10 cellular contexts compared by ENCODE assay signal in genomic region chr18:22683196-22683676, GRCh38.
A peak's percentile ranks its signal among the peaks of the same experiment; 100 is the strongest.
DNase-seq lines count a peak whose midpoint lies in the region; ATAC-seq and TF ChIP-seq lines count a peak whose summit lies in the region.
"Had no signal": no experiment of that assay in that cellular context is flagged by ENCODE, and none has a peak within 500 bp of the region (broad histone marks: within the 10 kb centered on the region; RNA-seq: fewer than 3 reads in every experiment).

No MANE protein-coding gene starts in this region.

- peak overlapping the region; percentile 56 for H3K4me3 Mint-ChIP-seq in Calu3 (ENCODE audit: low read depth, unreplicated experiment)
- H3K4me3 Mint-ChIP-seq in T-cell: no peak overlapping the region
- no peak overlapping the region for H3K4me3 Mint-ChIP-seq in activated CD8-positive, alpha-beta T cell treated with anti-CD3 and anti-CD28 coated beads, Interleukin-2, amount 10 ng/mL, durations not matched to agents 7 days and 5 days

- H3K27me3 Mint-ChIP-seq in Calu3 (ENCODE audit: unreplicated experiment) (no peaks in the 10 kb centered on the region), T-cell (peaks cover 7 to 10% of the 10 kb centered on the region in 2 donors)
- H3K27me3 Mint-ChIP-seq in activated CD8-positive, alpha-beta T cell treated with anti-CD3 and anti-CD28 coated beads, Interleukin-2, amount 10 ng/mL, durations not matched to agents 7 days and 5 days (ENCODE audit: low read depth): peaks cover 2% of the 10 kb centered on the region

- intact Hi-C loops in Calu3 (cut with micrococcal nuclease; ENCODE audit: unreplicated experiment): no loop called here

- H3K36me3 Mint-ChIP-seq in Calu3 (ENCODE audit: insufficient read depth, unreplicated experiment): peaks cover 10% of the 10 kb centered on the region
- no peaks in the 10 kb centered on the region for H3K36me3 Mint-ChIP-seq in T-cell
- no peaks in the 10 kb centered on the region for H3K36me3 Mint-ChIP-seq in activated CD8-positive, alpha-beta T cell treated with anti-CD3 and anti-CD28 coated beads, Interleukin-2, amount 10 ng/mL, durations not matched to agents 7 days and 5 days (ENCODE audit: low read depth)

- no peak for TF ChIP-seq POLR2A in erythroblast (IDR thresholded peaks at IDR 0.05; ENCODE audit: low read length)

- no peaks in the 10 kb centered on the region for H3K9me3 Mint-ChIP-seq in Calu3 (ENCODE audit: low read depth, unreplicated experiment)
- no peaks in the 10 kb centered on the region for H3K9me3 Mint-ChIP-seq in T-cell
- H3K9me3 Mint-ChIP-seq in activated CD8-positive, alpha-beta T cell treated with anti-CD3 and anti-CD28 coated beads, Interleukin-2, amount 10 ng/mL, durations not matched to agents 7 days and 5 days (ENCODE audit: insufficient read depth): no peaks in the 10 kb centered on the region

- no TSS peak for BruUV-seq in Calu3 (replicated peaks; lab: Mats Ljungman, UMichigan)

- DNase-seq in Calu3: peak; percentile 90
- peak; percentile 78 for DNase-seq in NCI-H69 (lab: John Stamatoyannopoulos, UW)
- DNase-seq in non-pigmented ciliary epithelial cell (ENCODE audit: low read depth): peak; percentile 81
- no peak for DNase-seq in erythroblast (lab: John Stamatoyannopoulos, UW)
- DNase-seq in T-cell: no peak
- no peak for DNase-seq in activated CD8-positive, alpha-beta T cell treated with anti-CD3 and anti-CD28 coated beads, Interleukin-2, amount 10 ng/mL, durations not matched to agents 7 days and 5 days
- DNase-seq: activated naive CD4-positive, alpha-beta T cell had no signal

- peak; percentile 23 for ATAC-seq in esophagus mucosa
- no peak for ATAC-seq in GM19467 (IDR thresholded peaks at IDR 0.05; ENCODE audit: unreplicated experiment)
- no peak for ATAC-seq in T-cell (replicated peaks in 1 of 4)
- no peak for ATAC-seq in activated CD8-positive, alpha-beta T cell treated with anti-CD3 and anti-CD28 coated beads, Interleukin-2, amount 10 ng/mL, durations not matched to agents 7 days and 5 days
- ATAC-seq: Panc1 had no signal

- H3K4me1 Mint-ChIP-seq in Calu3 (ENCODE audit: low read depth, unreplicated experiment): peaks cover 50% of the 10 kb centered on the region
- H3K4me1 Mint-ChIP-seq in T-cell: no peaks in the 10 kb centered on the region
- H3K4me1 Mint-ChIP-seq in activated CD8-positive, alpha-beta T cell treated with anti-CD3 and anti-CD28 coated beads, Interleukin-2, amount 10 ng/mL, durations not matched to agents 7 days and 5 days (ENCODE audit: low read depth): no peaks in the 10 kb centered on the region

- CTCF ChIA-PET in Calu3 (lab: Charles Lee) (interaction anchor here (0.8 to 1.2 kb wide), 3 partner anchors 9 to 979 kb away, joined by 3 read pairs; no protein-coding TSS in a partner anchor), T-cell (lab: Charles Lee) (no interaction called here)
- CTCF ChIA-PET in activated CD8-positive, alpha-beta T cell treated with anti-CD3 and anti-CD28 coated beads, Interleukin-2, amount 10 ng/mL, durations not matched to agents 7 days and 5 days (lab: Charles Lee): no interaction called here

- H3K27ac Mint-ChIP-seq in Calu3 (ENCODE audit: unreplicated experiment) (peak overlapping the region; percentile 96), T-cell (no peak overlapping the region)
- no peak overlapping the region for H3K27ac Mint-ChIP-seq in activated CD8-positive, alpha-beta T cell treated with anti-CD3 and anti-CD28 coated beads, Interleukin-2, amount 10 ng/mL, durations not matched to agents 7 days and 5 days

- POLR2A ChIA-PET in T-cell (lab: Charles Lee): interaction anchor here in 1 of 2 donors (0.6 kb wide), 1 partner anchor 23 kb away, joined by 3 read pairs; no protein-coding TSS in a partner anchor
- POLR2A ChIA-PET in activated CD8-positive, alpha-beta T cell treated with anti-CD3 and anti-CD28 coated beads, Interleukin-2, amount 10 ng/mL, durations not matched to agents 7 days and 5 days (lab: Charles Lee): no interaction called here

- TF ChIP-seq CTCF in Calu3 (IDR thresholded peaks at IDR 0.05; ENCODE audit: unreplicated experiment): no peak

Comparison
In these comparisons a context has a peak if more than half of its experiments do, and no peak if none do; other contexts are left out.
1. DNase-seq: peak in Calu3 (single experiment), NCI-H69 (single experiment) and non-pigmented ciliary epithelial cell (single experiment); none in erythroblast (0 of 2), T-cell (0 of 34) and activated CD8-positive, alpha-beta T cell treated with anti-CD3 and anti-CD28 coated beads, Interleukin-2, amount 10 ng/mL, durations not matched to agents 7 days and 5 days (single experiment).